In genomic region chr20:32877507-32877906, GRCh38 we compare ENCODE assay signal across 1 cellular context.
TF ChIP-seq lines count a peak whose summit lies in the region.

No MANE protein-coding gene starts in this region.

TF ChIP-seq in endothelial cell of umbilical vein, 7 proteins besides CTCF, POLR2A, EP300 and RAD21 (continued from another document):
- TF ChIP-seq MAX (IDR thresholded peaks at IDR 0.05; ENCODE audit: insufficient read depth, insufficient read length) (no peak), GATA2 (IDR thresholded peaks at IDR 0.05; ENCODE audit: insufficient read depth, insufficient read length, low read depth, low read length) (no peak), FOS (IDR thresholded peaks at IDR 0.05; ENCODE audit: borderline replicate concordance, insufficient read depth, low read length) (no peak)
